ENCODE assay signal across 1 cellular context in the genomic region with DNA sequence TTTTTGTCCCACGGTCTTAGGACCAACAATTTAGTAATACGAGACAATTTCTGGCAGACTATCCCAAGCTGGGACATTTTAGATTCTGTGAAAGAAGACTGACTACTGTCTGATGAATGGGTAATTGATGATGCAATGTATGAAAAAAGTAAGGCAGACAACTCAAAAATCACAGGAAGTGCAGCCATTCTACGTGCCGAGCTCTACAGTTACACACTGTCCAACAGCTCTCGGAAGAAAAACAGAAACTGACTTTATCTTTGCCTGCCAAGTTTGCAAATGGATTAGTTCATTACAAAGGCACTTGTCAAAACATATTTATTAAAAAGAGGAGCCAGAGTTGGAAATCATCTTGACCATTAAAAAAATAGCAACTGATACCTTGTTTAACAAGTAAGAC.
TF ChIP-seq lines count a peak whose summit lies in the region.

No MANE protein-coding gene starts in this region.

TF ChIP-seq in K562, 482 proteins besides CTCF, POLR2A, EP300 and RAD21 (continued from another document):
- TF ChIP-seq, protein P1, sequence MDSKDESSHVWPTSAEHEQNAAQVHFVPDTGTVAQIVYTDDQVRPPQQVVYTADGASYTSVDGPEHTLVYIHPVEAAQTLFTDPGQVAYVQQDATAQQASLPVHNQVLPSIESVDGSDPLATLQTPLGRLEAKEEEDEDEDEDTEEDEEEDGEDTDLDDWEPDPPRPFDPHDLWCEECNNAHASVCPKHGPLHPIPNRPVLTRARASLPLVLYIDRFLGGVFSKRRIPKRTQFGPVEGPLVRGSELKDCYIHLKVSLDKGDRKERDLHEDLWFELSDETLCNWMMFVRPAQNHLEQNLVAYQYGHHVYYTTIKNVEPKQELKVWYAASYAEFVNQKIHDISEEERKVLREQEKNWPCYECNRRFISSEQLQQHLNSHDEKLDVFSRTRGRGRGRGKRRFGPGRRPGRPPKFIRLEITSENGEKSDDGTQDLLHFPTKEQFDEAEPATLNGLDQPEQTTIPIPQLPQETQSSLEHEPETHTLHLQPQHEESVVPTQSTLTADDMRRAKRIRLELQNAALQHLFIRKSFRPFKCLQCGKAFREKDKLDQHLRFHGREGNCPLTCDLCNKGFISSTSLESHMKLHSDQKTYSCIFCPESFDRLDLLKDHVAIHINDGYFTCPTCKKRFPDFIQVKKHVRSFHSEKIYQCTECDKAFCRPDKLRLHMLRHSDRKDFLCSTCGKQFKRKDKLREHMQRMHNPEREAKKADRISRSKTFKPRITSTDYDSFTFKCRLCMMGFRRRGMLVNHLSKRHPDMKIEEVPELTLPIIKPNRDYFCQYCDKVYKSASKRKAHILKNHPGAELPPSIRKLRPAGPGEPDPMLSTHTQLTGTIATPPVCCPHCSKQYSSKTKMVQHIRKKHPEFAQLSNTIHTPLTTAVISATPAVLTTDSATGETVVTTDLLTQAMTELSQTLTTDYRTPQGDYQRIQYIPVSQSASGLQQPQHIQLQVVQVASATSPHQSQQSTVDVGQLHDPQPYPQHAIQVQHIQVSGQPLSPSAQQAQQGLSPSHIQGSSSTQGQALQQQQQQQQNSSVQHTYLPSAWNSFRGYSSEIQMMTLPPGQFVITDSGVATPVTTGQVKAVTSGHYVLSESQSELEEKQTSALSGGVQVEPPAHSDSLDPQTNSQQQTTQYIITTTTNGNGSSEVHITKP (IDR thresholded peaks at IDR 0.05; ENCODE audit: partially characterized antibody) = peak; percentile 15
- TF ChIP-seq NR2C2 (CRISPR knock-in tag; IDR thresholded peaks at IDR 0.05) = no peak
- TF ChIP-seq NR2C2 (tag; IDR thresholded peaks at IDR 0.05) = peak; percentile 23; the same call in 1 of the 2 replicates
- TF ChIP-seq ZNF76 (CRISPR knock-in tag; IDR thresholded peaks at IDR 0.05; ENCODE audit: borderline replicate concordance) = no peak
- peak; percentile 76 for TF ChIP-seq POLR2H (tag; IDR thresholded peaks at IDR 0.05; ENCODE audit: low read depth)
- TF ChIP-seq EHMT2 (IDR thresholded peaks at IDR 0.05) = peak; percentile 41; the same call in 1 of the 2 replicates
- TF ChIP-seq CXXC5 (CRISPR knock-in tag; IDR thresholded peaks at IDR 0.05) = peak; percentile 38; the same call in 1 of the 2 replicates
